Comparison of ENCODE assay signal across 8 cellular contexts in the genomic region with DNA sequence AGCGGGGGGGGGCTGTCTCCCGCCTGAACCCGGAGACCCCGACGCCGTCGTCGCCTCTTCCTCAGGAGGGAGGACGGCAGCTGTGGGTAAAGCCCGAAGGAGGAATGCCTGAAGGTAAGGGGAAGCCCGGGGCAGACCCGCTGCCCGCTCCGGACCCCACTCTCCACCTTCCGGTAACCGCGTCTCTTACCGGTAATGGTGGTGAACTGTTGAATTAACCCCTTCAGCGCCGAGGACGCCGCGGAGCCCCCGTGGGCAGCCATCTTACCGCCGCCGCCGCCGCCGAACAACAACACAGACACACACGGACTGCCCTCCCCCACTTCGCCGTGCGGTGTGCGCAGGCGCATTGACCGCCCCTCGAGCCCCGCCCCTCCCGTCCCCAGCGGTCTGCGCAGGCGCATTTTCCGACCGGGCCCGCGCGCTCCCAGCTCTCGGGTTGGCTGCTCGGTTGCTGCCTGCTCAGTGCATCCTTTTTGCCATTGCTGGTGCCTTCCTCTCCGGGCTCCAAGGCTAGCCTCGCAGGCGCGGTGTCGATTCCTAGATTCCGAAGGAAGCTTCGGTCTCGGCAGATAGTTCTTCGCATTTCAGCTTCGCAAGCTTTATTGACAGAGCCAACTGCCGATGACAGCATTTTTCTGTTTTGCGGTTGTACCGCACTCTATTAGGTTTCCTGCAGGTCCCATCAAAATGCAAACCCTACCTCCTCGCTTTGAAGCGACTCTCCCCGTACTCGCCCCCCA. TPM values are rescaled to one million over a fixed set of nuclear protein-coding genes. Genes with fewer than 3 reads are reported as not detected.
DNase-seq lines count a peak whose midpoint lies in the region; ATAC-seq, FAIRE-seq and TF ChIP-seq lines count a peak whose summit lies in the region.

Gene UBXN7 (minus strand): TSS at position 291 of the 743 bp plus-strand sequence. CDS start 28 bp downstream, at position 263.

- no peaks in the 10 kb centered on the region for H3K27me3 ChIP-seq in heart left ventricle
- H3K27me3 ChIP-seq in transverse colon = no peaks in the 10 kb centered on the region

- intact Hi-C loops in heart left ventricle (cut with DNase I) (loop anchor here in 4 of 10 donors (2.0 to 10.0 kb wide), 5 partner anchors 70 to 178 kb away; partner anchors contain the start of gene RNF168 (in 4 of the 4)), transverse colon (cut with DNase I; ENCODE audit: low total_unique reads) (loop anchor here (10.0 kb wide), 1 partner anchor 72 kb away; the partner anchor contains the start of gene RNF168)

- FAIRE-seq in GM12892 (lab: Jason Lieb, UNC) = peak; percentile 98

- peak; percentile 82 for TF ChIP-seq POLR2A in GM12892 (IDR thresholded peaks at IDR 0.05; ENCODE audit: low read depth, low read length)
- TF ChIP-seq POLR2A in heart left ventricle (IDR thresholded peaks at IDR 0.05) = peak in 1 of 2 donors; percentile 90
- peak; percentile 61 for TF ChIP-seq POLR2A in transverse colon (IDR thresholded peaks at IDR 0.05)

- H3K4me1 ChIP-seq in heart left ventricle (peaks cover 0 to 32% (median 21%) of the 10 kb centered on the region in 12 donors), transverse colon (peaks cover 8 to 27% (median 9%) of the 10 kb centered on the region in 4 donors)

- TF ChIP-seq CTCF in heart left ventricle (IDR thresholded peaks at IDR 0.05) (no peak), transverse colon (IDR thresholded peaks at IDR 0.05) (no peak)

- ATAC-seq in HG02852 (IDR thresholded peaks at IDR 0.05; ENCODE audit: unreplicated experiment) (peak; percentile 77), heart left ventricle (peak; percentile 96 to 98 (median 97))

- peak; percentile 95 for DNase-seq in GM12892 (ENCODE audit: insufficient read length)
- DNase-seq in NCI-H146 treated with DMSO at 0.1 percent for 48 hours (lab: John Stamatoyannopoulos, UW; ENCODE audit: unreplicated experiment) = peak; percentile 86
- DNase-seq in T-helper 1 cell = peak; percentile 93 to 96 (median 96)
- DNase-seq in amniotic epithelial cell (ENCODE audit: low read depth) = peak; percentile 86
- peak; percentile 95 to 99 (median 95) for DNase-seq in heart left ventricle
- peak; percentile 91 for DNase-seq in pons (ENCODE audit: low spot score)
- peak; percentile 96 for DNase-seq in transverse colon

- 0 to 1% (median 0%) methylated on average over 26 to 67 of the region's 67 CpGs for WGBS in heart left ventricle, 4 donors
- WGBS in transverse colon (ENCODE audit: low coverage in 1 of 2), 2 donors = 0 to 1% methylated on average over 4 to 59 of the region's 67 CpGs

- peaks cover 0 to 8% (median 2%) of the 10 kb centered on the region in 9 donors for H3K36me3 ChIP-seq in heart left ventricle
- H3K36me3 ChIP-seq in transverse colon = no peaks in the 10 kb centered on the region

- H3K4me3 ChIP-seq in heart left ventricle (peak within 1 kb of the TSS; percentile 55 to 99 (median 90)), transverse colon (peak within 1 kb of the TSS; percentile 68 to 99 (median 90))

- in situ Hi-C loops in transverse colon (cut with MboI; ENCODE audit: low pct_ligation_motif_present in 1 of 4, low pct_unique_long_range_greater_than_20kb in 1 of 4, low sequenced_read_pairs in 3 of 4) = no loop called here

- TF ChIP-seq EP300 in transverse colon (IDR thresholded peaks at IDR 0.05; ENCODE audit: low read depth) = no peak

- peak within 1 kb of the TSS; percentile 78 to 98 (median 94) for H3K27ac ChIP-seq in heart left ventricle
- peak within 1 kb of the TSS; percentile 89 to 96 (median 94) for H3K27ac ChIP-seq in transverse colon

- H3K9me3 ChIP-seq in heart left ventricle (no peaks in the 10 kb centered on the region), transverse colon (no peaks in the 10 kb centered on the region)

RNA-seq across cellular contexts. Expression of gene UBXN7, which starts in this region (rescaled TPM):
- 22.3 TPM for polyA plus RNA-seq in GM12892 (2012; ENCODE audit: missing spikeins)
- total RNA-seq in heart left ventricle (10 to 100 TPM; 10.3 to 50.2 (median 29.5) TPM), transverse colon (10 to 100 TPM; 13.8 to 25.4 (median 15.4) TPM)
- polyA plus RNA-seq in heart left ventricle = 10 to 100 TPM in 1 of 2 donors, 1 to 10 TPM in 1; 6.9 to 10.3 TPM

Comparison
In these comparisons a context has a peak if more than half of its experiments do, and no peak if none do; other contexts are left out.
1. Peak in every context shown above with its lines: DNase-seq, ATAC-seq, H3K4me3 ChIP-seq and H3K27ac ChIP-seq.